In genomic region chr10:131402771-131403723, GRCh38 we compare ENCODE assay signal across 22 cellular contexts.
"Had no signal": no experiment of that assay in that cellular context is flagged by ENCODE, and none has a peak within 500 bp of the region (broad histone marks: within the 10 kb centered on the region; RNA-seq: fewer than 3 reads in every experiment).

No MANE protein-coding gene starts in this region.

- H3K9me3 ChIP-seq: adrenal gland, breast epithelium had no signal

- H3K4me1 Mint-ChIP-seq: activated B cell treated with CpG ODN at 0.5 μM for 24 hours; activated CD4-positive, alpha-beta T cell treated with anti-CD3 and anti-CD28 coated beads, Interleukin-2, amount 10 ng/mL, durations not matched to agents 7 days and 5 days; activated naive CD8-positive, alpha-beta T cell treated with anti-CD3 and anti-CD28 coated beads, Interleukin-2, amount 10 ng/mL, durations not matched to agents 7 days and 5 days; T-helper 17 cell had no signal

- H3K4me3 Mint-ChIP-seq: activated B cell treated with CpG ODN at 0.5 μM for 24 hours; activated CD4-positive, alpha-beta memory T cell treated with anti-CD3 and anti-CD28 coated beads for 36 hours; activated CD4-positive, alpha-beta T cell treated with anti-CD3 and anti-CD28 coated beads, Interleukin-2, amount 10 ng/mL, durations not matched to agents 7 days and 5 days; activated naive CD8-positive, alpha-beta T cell treated with anti-CD3 and anti-CD28 coated beads, Interleukin-2, amount 10 ng/mL, durations not matched to agents 7 days and 5 days; activated T-cell treated with anti-CD3 and anti-CD28 coated beads, Interleukin-2, amount 50 U/mL, for 4 hours; T-helper 17 cell had no signal

- ATAC-seq: activated T-cell treated with anti-CD3 and anti-CD28 coated beads, Interleukin-2, amount 50 U/mL, for 4 hours; T-helper 17 cell had no signal

- H3K36me3 Mint-ChIP-seq: activated CD4-positive, alpha-beta memory T cell treated with anti-CD3 and anti-CD28 coated beads for 36 hours; activated naive CD8-positive, alpha-beta T cell treated with anti-CD3 and anti-CD28 coated beads, Interleukin-2, amount 10 ng/mL, durations not matched to agents 7 days and 5 days had no signal

- H3K27ac Mint-ChIP-seq: activated B cell treated with CpG ODN at 0.5 μM for 24 hours; activated CD4-positive, alpha-beta memory T cell treated with anti-CD3 and anti-CD28 coated beads for 36 hours; activated CD4-positive, alpha-beta T cell treated with anti-CD3 and anti-CD28 coated beads, Interleukin-2, amount 10 ng/mL, durations not matched to agents 7 days and 5 days; activated naive CD8-positive, alpha-beta T cell treated with anti-CD3 and anti-CD28 coated beads, Interleukin-2, amount 10 ng/mL, durations not matched to agents 7 days and 5 days; T-helper 17 cell had no signal

- H3K27me3 Mint-ChIP-seq: activated B cell treated with CpG ODN at 0.5 μM for 24 hours; activated CD4-positive, alpha-beta memory T cell treated with anti-CD3 and anti-CD28 coated beads for 36 hours; activated CD4-positive, alpha-beta T cell treated with anti-CD3 and anti-CD28 coated beads, Interleukin-2, amount 10 ng/mL, durations not matched to agents 7 days and 5 days had no signal

- H3K36me3 ChIP-seq: adrenal gland, breast epithelium had no signal

- H3K4me3 ChIP-seq: adrenal gland, breast epithelium had no signal

- H3K4me1 ChIP-seq: adrenal gland, breast epithelium had no signal

- DNase-seq: activated B cell treated with CpG ODN at 0.5 μM for 24 hours; activated CD4-positive, alpha-beta memory T cell treated with anti-CD3 and anti-CD28 coated beads for 36 hours; activated CD4-positive, alpha-beta T cell treated with anti-CD3 and anti-CD28 coated beads, Interleukin-2, amount 10 ng/mL, durations not matched to agents 7 days and 5 days; activated CD8-positive, alpha-beta memory T cell treated with anti-CD3 and anti-CD28 coated beads for 24 hours; activated gamma-delta T cell treated with Interleukin-2 at 50 U/mL for 16 hours; activated naive CD4-positive, alpha-beta T cell treated with anti-CD3 and anti-CD28 coated beads, Interleukin-2, amount 50 U/mL, for 16 hours; activated naive CD8-positive, alpha-beta T cell treated with anti-CD3 and anti-CD28 coated beads, Interleukin-2, amount 10 ng/mL, durations not matched to agents 7 days and 5 days; activated T-cell treated with anti-CD3 and anti-CD28 coated beads, Interleukin-2, amount 50 U/mL, for 4 hours; adrenal gland; KG1; NCI-H1092; NCI-H1417; NCI-H1930; NCI-H2171; NCI-H226; NCI-H526; NCI-H82; SIG-M5; T-helper 17 cell; T1000 had no signal

- H3K27ac ChIP-seq: adrenal gland, breast epithelium had no signal

- H3K27me3 ChIP-seq: adrenal gland had no signal

- FAIRE-seq: TTC549 had no signal

- H3K9me3 Mint-ChIP-seq: activated B cell treated with CpG ODN at 0.5 μM for 24 hours; activated CD4-positive, alpha-beta memory T cell treated with anti-CD3 and anti-CD28 coated beads for 36 hours; activated CD4-positive, alpha-beta T cell treated with anti-CD3 and anti-CD28 coated beads, Interleukin-2, amount 10 ng/mL, durations not matched to agents 7 days and 5 days; activated naive CD8-positive, alpha-beta T cell treated with anti-CD3 and anti-CD28 coated beads, Interleukin-2, amount 10 ng/mL, durations not matched to agents 7 days and 5 days; activated T-cell treated with anti-CD3 and anti-CD28 coated beads, Interleukin-2, amount 50 U/mL, for 4 hours had no signal
